Comparison of ENCODE assay signal across 1 cellular context in the genomic region with DNA sequence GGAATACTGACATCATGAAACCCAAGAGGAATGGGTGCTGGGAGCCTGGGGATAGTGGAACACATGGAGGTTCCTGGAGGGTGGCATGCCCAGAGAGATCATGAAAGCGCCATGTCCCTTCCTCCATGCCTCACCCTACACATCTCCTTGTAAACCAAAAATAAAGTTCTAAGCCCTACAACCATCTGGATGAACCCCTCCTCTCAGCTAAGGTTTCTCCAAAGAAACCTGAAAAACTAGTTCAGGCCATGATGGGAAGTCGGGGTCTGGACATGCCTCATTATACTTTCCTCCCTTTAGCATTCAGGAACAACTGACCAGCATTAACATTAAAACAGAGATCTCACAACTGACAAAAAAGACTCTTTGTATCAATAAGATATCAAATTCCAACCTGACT.
TF ChIP-seq lines count a peak whose summit lies in the region.

No MANE protein-coding gene starts in this region.

TF ChIP-seq in WTC11, 78 proteins besides CTCF, POLR2A, EP300 and RAD21 (continued from another document):
- TF ChIP-seq ARID4B (CRISPR knock-in tag; IDR thresholded peaks at IDR 0.05; ENCODE audit: borderline replicate concordance) (no peak), SP1 (CRISPR knock-in tag; conservative IDR thresholded peaks at IDR 0.05) (no peak)
- TF ChIP-seq, protein P1, sequence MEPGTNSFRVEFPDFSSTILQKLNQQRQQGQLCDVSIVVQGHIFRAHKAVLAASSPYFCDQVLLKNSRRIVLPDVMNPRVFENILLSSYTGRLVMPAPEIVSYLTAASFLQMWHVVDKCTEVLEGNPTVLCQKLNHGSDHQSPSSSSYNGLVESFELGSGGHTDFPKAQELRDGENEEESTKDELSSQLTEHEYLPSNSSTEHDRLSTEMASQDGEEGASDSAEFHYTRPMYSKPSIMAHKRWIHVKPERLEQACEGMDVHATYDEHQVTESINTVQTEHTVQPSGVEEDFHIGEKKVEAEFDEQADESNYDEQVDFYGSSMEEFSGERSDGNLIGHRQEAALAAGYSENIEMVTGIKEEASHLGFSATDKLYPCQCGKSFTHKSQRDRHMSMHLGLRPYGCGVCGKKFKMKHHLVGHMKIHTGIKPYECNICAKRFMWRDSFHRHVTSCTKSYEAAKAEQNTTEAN (CRISPR knock-in tag; IDR thresholded peaks at IDR 0.05): no peak
